Comparison of ENCODE assay signal across 8 cellular contexts in genomic region chr1:156282479-156283222, GRCh38. TPM values are rescaled to one million over a fixed set of nuclear protein-coding genes. Genes with fewer than 3 reads are reported as not detected.
A peak's percentile ranks its signal among the peaks of the same experiment; 100 is the strongest.
DNase-seq lines count a peak whose midpoint lies in the region; ATAC-seq and TF ChIP-seq lines count a peak whose summit lies in the region.

TSS of gene SMG5 (minus strand) at chr1:156282825. CDS start at chr1:156282680, 145 bp downstream.

- peak; percentile 20 to 36 for TF ChIP-seq RAD21 in liver (IDR thresholded peaks at IDR 0.05)

- intact Hi-C loops in CD14-positive monocyte (cut with micrococcal nuclease): no loop called here

- H3K27me3 ChIP-seq in liver (ENCODE audit: control insufficient read depth in 4 of 4, insufficient read depth in 4 of 4, low read length in 3 of 4): no peaks in the 10 kb centered on the region

- no peaks in the 10 kb centered on the region for H3K27me3 Mint-ChIP-seq in CD14-positive monocyte (ENCODE audit: low read depth in 3 of 3)

- peaks cover 21 to 42% of the 10 kb centered on the region in 2 donors for H3K36me3 Mint-ChIP-seq in CD14-positive monocyte

- ATAC-seq in GM19397 (IDR thresholded peaks at IDR 0.05; ENCODE audit: unreplicated experiment): peak; percentile 90
- ATAC-seq in HG03571 (IDR thresholded peaks at IDR 0.05; ENCODE audit: unreplicated experiment): peak; percentile 79

- peak within 1 kb of the TSS; percentile 90 to 94 for H3K4me3 Mint-ChIP-seq in CD14-positive monocyte

- H3K27ac Mint-ChIP-seq in CD14-positive monocyte: peak within 1 kb of the TSS; percentile 87 to 95 (median 93)

- peaks cover 7 to 52% (median 34%) of the 10 kb centered on the region in 4 donors for H3K4me1 ChIP-seq in liver (ENCODE audit: control insufficient read depth in 4 of 4, insufficient read depth in 4 of 4, low read length in 3 of 4)

- DNase-seq in CD14-positive monocyte (ENCODE audit: low spot score) (peak; percentile 98), NCI-H82 (lab: John Stamatoyannopoulos, UW) (peak; percentile 100), dermis microvascular lymphatic vessel endothelial cell (ENCODE audit: low read depth in 2 of 2) (peak; percentile 99)
- DNase-seq in activated CD4-positive, alpha-beta T cell treated with anti-CD3 and anti-CD28 coated beads, Interleukin-2, amount 50 U/mL, for 48 hours: peak; percentile 93 to 96
- peak; percentile 97 for DNase-seq in stimulated activated CD4-positive, alpha-beta T cell treated with anti-CD3 and anti-CD28 coated beads, Interleukin-4, amount 100 ng/mL, for 24 hours

- WGBS in liver: under 1% methylated on average over 50 of the region's 50 CpGs

- H3K36me3 ChIP-seq in liver (ENCODE audit: control insufficient read depth in 4 of 4, insufficient read depth in 3 of 4, low read depth in 1 of 4, low read length in 3 of 4): peaks cover 4 to 15% (median 11%) of the 10 kb centered on the region in 4 donors

- H3K9me3 ChIP-seq in liver (ENCODE audit: control insufficient read depth in 4 of 4, low read length in 3 of 4): no peaks in the 10 kb centered on the region

- H3K9me3 Mint-ChIP-seq in CD14-positive monocyte: no peaks in the 10 kb centered on the region

- TF ChIP-seq CTCF in CD14-positive monocyte (IDR thresholded peaks at IDR 0.05) (no peak), liver (IDR thresholded peaks at IDR 0.05; ENCODE audit: low read depth, low read length, missing input control) (no peak)

- peak within 1 kb of the TSS; percentile 95 to 98 for H3K27ac ChIP-seq in liver (ENCODE audit: low read depth in 1 of 2, low read length in 2 of 2)

- peaks cover 60% of the 10 kb centered on the region for H3K4me1 Mint-ChIP-seq in CD14-positive monocyte

- peak within 1 kb of the TSS; percentile 80 to 98 for H3K9ac ChIP-seq in liver (ENCODE audit: low read depth in 1 of 2, low read length in 2 of 2)

- peak within 1 kb of the TSS; percentile 82 to 99 (median 96) for H3K4me3 ChIP-seq in liver (ENCODE audit: low read depth in 1 of 3, low read length in 3 of 3)

TF ChIP-seq in liver, 16 proteins besides CTCF, POLR2A, EP300 and RAD21:
- peak; percentile 47 for TF ChIP-seq ATF3 (IDR thresholded peaks at IDR 0.05)
- peak; percentile 60 to 75 for TF ChIP-seq HNF4A (conservative IDR thresholded peaks at IDR 0.05)
- TF ChIP-seq YY1 (IDR thresholded peaks at IDR 0.05): peak; percentile 99
- peak; percentile 81 for TF ChIP-seq SP1 (IDR thresholded peaks at IDR 0.05)
- TF ChIP-seq GABPA (IDR thresholded peaks at IDR 0.05 in 1 of 2, conservative IDR thresholded peaks at IDR 0.05 in 1 of 2): peak; percentile 70 to 91
- TF ChIP-seq HNF4G (IDR thresholded peaks at IDR 0.05): peak; percentile 32
- TF ChIP-seq EGR1 (IDR thresholded peaks at IDR 0.05; ENCODE audit: low read depth in 2 of 2): peak in 1 of 2 donors; percentile 31
- peak; percentile 99 for TF ChIP-seq ZBTB33 (IDR thresholded peaks at IDR 0.05)
- peak; percentile 57 for TF ChIP-seq REST (IDR thresholded peaks at IDR 0.05)
- TF ChIP-seq JUND (IDR thresholded peaks at IDR 0.05): peak; percentile 30 to 70
- TF ChIP-seq MAX (IDR thresholded peaks at IDR 0.05): peak; percentile 79
- peak; percentile 36 for TF ChIP-seq TAF1 (conservative IDR thresholded peaks at IDR 0.05)
- TF ChIP-seq FOXA2 (IDR thresholded peaks at IDR 0.05): no peak
- TF ChIP-seq RXRA (IDR thresholded peaks at IDR 0.05): peak; percentile 58 to 74
- no peak for TF ChIP-seq NR2F2 (IDR thresholded peaks at IDR 0.05)
- TF ChIP-seq FOXA1 (IDR thresholded peaks at IDR 0.05): peak; percentile 65

RNA-seq across cellular contexts. Expression of gene SMG5, which starts in this region (rescaled TPM):
- polyA plus RNA-seq in CD14-positive monocyte: 1 to 10 TPM; 4.4 to 7.0 TPM
- 36.6 and 58.9 TPM in 2 replicates for total RNA-seq in dermis microvascular lymphatic vessel endothelial cell
- total RNA-seq in liver: 10 to 100 TPM; 30.3 to 59.1 TPM
- 10 to 100 TPM; 22.9 to 41.1 TPM for polyA plus RNA-seq in liver

Comparison
In these comparisons a context has a peak if more than half of its experiments do, and no peak if none do; other contexts are left out.
1. Peak in every context shown above with its lines: DNase-seq, ATAC-seq, H3K4me3 ChIP-seq and H3K27ac ChIP-seq.